Comparison of ENCODE assay signal across 18 cellular contexts in the genomic region with DNA sequence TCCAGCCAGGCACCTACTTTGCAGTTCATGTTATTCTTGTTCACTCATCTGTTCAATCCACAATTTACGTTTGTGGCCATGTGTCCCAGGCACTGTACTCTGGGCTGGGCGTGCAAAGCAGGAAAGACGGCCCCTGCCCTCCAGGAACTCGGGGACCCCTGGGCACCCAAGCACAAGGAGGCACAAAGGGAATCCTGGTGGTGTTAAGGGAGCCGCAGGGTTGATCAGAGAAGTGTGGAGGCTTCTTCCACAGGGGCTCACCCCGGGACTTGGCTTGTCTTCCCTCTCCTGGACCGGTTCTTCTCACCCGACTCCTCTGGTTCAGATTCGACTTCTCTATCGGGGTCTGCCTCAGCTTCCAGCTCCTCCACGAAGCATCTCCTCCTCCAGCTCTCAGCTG.
DNase-seq lines count a peak whose midpoint lies in the region; ATAC-seq and TF ChIP-seq lines count a peak whose summit lies in the region.
"Had no signal": no experiment of that assay in that cellular context is flagged by ENCODE, and none has a peak within 500 bp of the region (broad histone marks: within the 10 kb centered on the region; RNA-seq: fewer than 3 reads in every experiment).

No MANE protein-coding gene starts in this region.

- POLR2A ChIA-PET in Caco-2 (lab: Charles Lee) = no interaction called here
- POLR2A ChIA-PET in CD8-positive, alpha-beta memory T cell (lab: Charles Lee) = no interaction called here

- CTCF ChIA-PET in Caco-2 (lab: Charles Lee) = no interaction called here
- CTCF ChIA-PET in CD8-positive, alpha-beta memory T cell (lab: Charles Lee) = no interaction called here

- H3K27ac ChIP-seq in caudate nucleus (ENCODE audit: low read depth, low read length) = no peak overlapping the region
- H3K27ac ChIP-seq in CD8-positive, alpha-beta memory T cell (ENCODE audit: low read depth, low read length) = no peak overlapping the region
- H3K27ac ChIP-seq: C4-2B, GM23248 had no signal

- no peaks in the 10 kb centered on the region for H3K9me3 ChIP-seq in Caco-2
- H3K9me3 ChIP-seq in CD8-positive, alpha-beta memory T cell (ENCODE audit: low read length) = no peaks in the 10 kb centered on the region
- H3K9me3 ChIP-seq: BE2C had no signal

- no peak for ATAC-seq in GM19463 (IDR thresholded peaks at IDR 0.05; ENCODE audit: unreplicated experiment)
- ATAC-seq: GM12878 had no signal

- H3K36me3 Mint-ChIP-seq in Caco-2 (ENCODE audit: insufficient read depth, unreplicated experiment) = no peaks in the 10 kb centered on the region
- H3K36me3 Mint-ChIP-seq in endothelial cell (ENCODE audit: low read depth, unreplicated experiment) = no peaks in the 10 kb centered on the region
- no peaks in the 10 kb centered on the region for H3K36me3 Mint-ChIP-seq in progenitor cell of endocrine pancreas (ENCODE audit: insufficient read depth)
- peaks cover 0 to 3% (median 0%) of the 10 kb centered on the region in 3 donors for H3K36me3 Mint-ChIP-seq in CD8-positive, alpha-beta memory T cell

- H3K4me3 Mint-ChIP-seq in Caco-2 (ENCODE audit: unreplicated experiment) = peak overlapping the region; percentile 61
- no peak overlapping the region for H3K4me3 Mint-ChIP-seq in endothelial cell (ENCODE audit: unreplicated experiment)
- no peak overlapping the region for H3K4me3 Mint-ChIP-seq in progenitor cell of endocrine pancreas (ENCODE audit: low read depth)
- no peak overlapping the region for H3K4me3 Mint-ChIP-seq in CD8-positive, alpha-beta memory T cell
- H3K4me3 Mint-ChIP-seq: CD4-positive, alpha-beta T cell had no signal

- no peaks in the 10 kb centered on the region for H3K27me3 Mint-ChIP-seq in Caco-2 (ENCODE audit: insufficient read depth, unreplicated experiment)
- H3K27me3 Mint-ChIP-seq in endothelial cell (ENCODE audit: unreplicated experiment) = no peaks in the 10 kb centered on the region
- H3K27me3 Mint-ChIP-seq in progenitor cell of endocrine pancreas = no peaks in the 10 kb centered on the region
- H3K27me3 Mint-ChIP-seq in CD8-positive, alpha-beta memory T cell = peaks cover 5 to 17% of the 10 kb centered on the region in 2 donors

- H3K9me3 Mint-ChIP-seq in Caco-2 (ENCODE audit: unreplicated experiment) (peaks cover 7% of the 10 kb centered on the region), endothelial cell (ENCODE audit: unreplicated experiment) (no peaks in the 10 kb centered on the region), progenitor cell of endocrine pancreas (ENCODE audit: low read depth) (peaks cover 3% of the 10 kb centered on the region)
- no peaks in the 10 kb centered on the region for H3K9me3 Mint-ChIP-seq in CD8-positive, alpha-beta memory T cell
- H3K9me3 Mint-ChIP-seq: CD4-positive, alpha-beta T cell had no signal

- intact Hi-C loops in Caco-2 (cut with micrococcal nuclease; ENCODE audit: unreplicated experiment) = loop anchor here (5.0 kb wide), 1 partner anchor 38 kb away; no protein-coding TSS in a partner anchor

- H3K4me1 ChIP-seq in Caco-2 = peaks cover 21% of the 10 kb centered on the region
- H3K4me1 ChIP-seq in CD8-positive, alpha-beta memory T cell (ENCODE audit: insufficient read depth, low read length) = no peaks in the 10 kb centered on the region

- no peaks in the 10 kb centered on the region for H3K36me3 ChIP-seq in Caco-2 (ENCODE audit: control insufficient read depth, insufficient read depth, low read length)
- H3K36me3 ChIP-seq in CD8-positive, alpha-beta memory T cell (ENCODE audit: insufficient read depth, low read length) = no peaks in the 10 kb centered on the region
- H3K36me3 ChIP-seq: BE2C had no signal

- BruUV-seq in Caco-2 (replicated peaks; lab: Mats Ljungman, UMichigan) = no TSS peak

- H3K4me1 Mint-ChIP-seq in Caco-2 (ENCODE audit: low read depth, unreplicated experiment) (peaks cover 21% of the 10 kb centered on the region), endothelial cell (ENCODE audit: unreplicated experiment) (no peaks in the 10 kb centered on the region), progenitor cell of endocrine pancreas (ENCODE audit: low read depth) (peaks cover 10% of the 10 kb centered on the region)
- H3K4me1 Mint-ChIP-seq in CD8-positive, alpha-beta memory T cell = no peaks in the 10 kb centered on the region

- H3K4me3 ChIP-seq in Caco-2 (ENCODE audit: low read depth, low read length) = no peak overlapping the region
- no peak overlapping the region for H3K4me3 ChIP-seq in CD8-positive, alpha-beta memory T cell (ENCODE audit: low read length)
- H3K4me3 ChIP-seq: GM12878, GM23248 had no signal

- no peak for DNase-seq in Caco-2
- DNase-seq in endothelial cell (ENCODE audit: low spot score) = no peak
- DNase-seq in progenitor cell of endocrine pancreas (ENCODE audit: low spot score, unreplicated experiment) = no peak
- DNase-seq in caudate nucleus (lab: John Stamatoyannopoulos, UW) = no peak
- no peak for DNase-seq in DMS153 treated with DMSO at 0.1 percent for 48 hours (lab: John Stamatoyannopoulos, UW; ENCODE audit: unreplicated experiment)
- DNase-seq in CD8-positive, alpha-beta memory T cell = no peak
- DNase-seq: 8988T; BE2C; Calu3; CD4-positive, alpha-beta T cell; DMS53; DND-41; EL; GM23248; HCEC 1CT had no signal

- H3K27me3 ChIP-seq in Caco-2 (replicated peaks; ENCODE audit: control insufficient read depth, insufficient read depth, low read length) = no peaks in the 10 kb centered on the region
- H3K27me3 ChIP-seq in CD8-positive, alpha-beta memory T cell (ENCODE audit: insufficient read depth, low read length, poor library complexity, severe bottlenecking) = no peaks in the 10 kb centered on the region
- H3K27me3 ChIP-seq: BE2C had no signal

- no peak for TF ChIP-seq CTCF in Caco-2 (IDR thresholded peaks at IDR 0.05; ENCODE audit: insufficient read depth in 1 of 2, low read depth in 1 of 2, low read length in 1 of 2, severe bottlenecking in 1 of 2, unreplicated experiment in 1 of 2)
- no peak for TF ChIP-seq CTCF in endothelial cell (IDR thresholded peaks at IDR 0.05; ENCODE audit: unreplicated experiment)
- TF ChIP-seq CTCF in progenitor cell of endocrine pancreas (IDR thresholded peaks at IDR 0.05; ENCODE audit: unreplicated experiment) = no peak

- H3K27ac Mint-ChIP-seq in Caco-2 (ENCODE audit: unreplicated experiment) = no peak overlapping the region
- peak overlapping the region; percentile 71 for H3K27ac Mint-ChIP-seq in endothelial cell (ENCODE audit: unreplicated experiment)
- peak overlapping the region; percentile 37 for H3K27ac Mint-ChIP-seq in progenitor cell of endocrine pancreas
- H3K27ac Mint-ChIP-seq in CD8-positive, alpha-beta memory T cell = peak overlapping the region in 1 of 8 donors; percentile 32
- H3K27ac Mint-ChIP-seq: CD4-positive, alpha-beta T cell had no signal
